ENCODE assay signal across 8 cellular contexts in the genomic region with DNA sequence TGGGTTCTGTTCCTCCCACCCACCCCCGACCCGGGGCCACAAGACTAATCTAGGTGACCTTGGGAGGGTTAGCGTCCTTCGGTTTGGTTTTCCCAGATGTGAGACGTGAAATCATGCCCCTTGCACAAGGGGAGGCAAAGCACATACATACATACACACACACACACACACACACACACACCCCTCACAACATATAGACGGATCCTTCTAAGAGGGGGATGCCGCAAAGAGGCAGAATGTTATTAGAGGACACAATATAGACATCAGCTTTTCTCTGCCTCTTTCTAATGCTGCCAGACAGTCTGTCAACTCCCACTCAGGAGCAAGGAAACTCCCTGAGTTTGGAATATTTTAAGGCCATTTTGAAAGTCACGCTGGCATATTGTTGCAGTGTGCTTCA. TPM values are rescaled to one million over a fixed set of nuclear protein-coding genes. Genes with fewer than 3 reads are reported as not detected.
DNase-seq lines count a peak whose midpoint lies in the region; ATAC-seq, FAIRE-seq and TF ChIP-seq lines count a peak whose summit lies in the region.

No MANE protein-coding gene starts in this region.

- ATAC-seq in Right ventricle myocardium superior (ENCODE audit: poor library complexity): peak; percentile 3
- no peak for ATAC-seq in Right ventricle myocardium inferior
- no peak for ATAC-seq in lower lobe of right lung

- TF ChIP-seq CTCF in brain microvascular endothelial cell (IDR thresholded peaks at IDR 0.05; ENCODE audit: low read depth, low read length, missing control alignments) (no peak), lower lobe of right lung (IDR thresholded peaks at IDR 0.05) (no peak), uterus (IDR thresholded peaks at IDR 0.05) (no peak)

- H3K36me3 ChIP-seq in brain microvascular endothelial cell (replicated peaks) (no peaks in the 10 kb centered on the region), lower lobe of right lung (no peaks in the 10 kb centered on the region), uterus (no peaks in the 10 kb centered on the region)

- H3K9me3 ChIP-seq in lower lobe of right lung (no peaks in the 10 kb centered on the region), uterus (no peaks in the 10 kb centered on the region)

- intact Hi-C loops in Right ventricle myocardium superior (cut with DNase I) (loop anchor here (5.0 kb wide), 1 partner anchor 87 kb away; no protein-coding TSS in a partner anchor), Right ventricle myocardium inferior (cut with DNase I) (loop anchor here (5.0 kb wide), 5 partner anchors 62 to 423 kb away; no protein-coding TSS in a partner anchor), lower lobe of right lung (cut with DNase I) (loop anchor here (10.0 kb wide), 1 partner anchor 159 kb away; no protein-coding TSS in a partner anchor), uterus (cut with DNase I; ENCODE audit: low total_unique reads) (no loop called here)

- H3K4me1 ChIP-seq in lower lobe of right lung (peaks cover 35% of the 10 kb centered on the region), uterus (no peaks in the 10 kb centered on the region)

- no peaks in the 10 kb centered on the region for H3K27me3 ChIP-seq in brain microvascular endothelial cell (replicated peaks)
- H3K27me3 ChIP-seq in lower lobe of right lung (ENCODE audit: low read depth): no peaks in the 10 kb centered on the region
- H3K27me3 ChIP-seq in uterus: no peaks in the 10 kb centered on the region

- TF ChIP-seq POLR2A in uterus (IDR thresholded peaks at IDR 0.05): no peak

- no peak for FAIRE-seq in frontal cortex (lab: Jason Lieb, UNC)

- peak overlapping the region; percentile 82 for H3K4me3 ChIP-seq in brain microvascular endothelial cell (ENCODE audit: low read depth, low read length)
- H3K4me3 ChIP-seq in lower lobe of right lung: peak overlapping the region; percentile 82
- peak overlapping the region; percentile 84 to 86 for H3K4me3 ChIP-seq in uterus

- in situ Hi-C loops in brain microvascular endothelial cell (cut with HindIII; ENCODE audit: low pct_ligation_motif_present, low sequenced_read_pairs): no loop called here

- H3K27ac ChIP-seq in brain microvascular endothelial cell (no peak overlapping the region), lower lobe of right lung (peak overlapping the region; percentile 95), uterus (peak overlapping the region; percentile 97)

- DNase-seq in Right ventricle myocardium superior (no peak), Right ventricle myocardium inferior (ENCODE audit: missing footprints) (no peak), brain microvascular endothelial cell (no peak), lower lobe of right lung (no peak), uterus (peak in 1 of 2 donors; percentile 23), frontal cortex (ENCODE audit: low spot score in 2 of 2) (no peak), OCI-M1 (lab: John Stamatoyannopoulos, UW) (no peak), HuH-7.5 (ENCODE audit: low spot score) (no peak)

RNA-seq across cellular contexts. Expression of a gene that starts 0.6 kb away (rescaled TPM):
- total RNA-seq in Right ventricle myocardium superior (53.0 TPM), Right ventricle myocardium inferior (58.2 TPM), lower lobe of right lung (95.3 TPM), uterus (100 to 1,000 TPM in 2 of 4 donors, 10 to 100 TPM in 2; 30.5 to 149 (median 88.9) TPM), frontal cortex (10.2 TPM)
